8 cellular contexts compared by ENCODE assay signal in the genomic region with DNA sequence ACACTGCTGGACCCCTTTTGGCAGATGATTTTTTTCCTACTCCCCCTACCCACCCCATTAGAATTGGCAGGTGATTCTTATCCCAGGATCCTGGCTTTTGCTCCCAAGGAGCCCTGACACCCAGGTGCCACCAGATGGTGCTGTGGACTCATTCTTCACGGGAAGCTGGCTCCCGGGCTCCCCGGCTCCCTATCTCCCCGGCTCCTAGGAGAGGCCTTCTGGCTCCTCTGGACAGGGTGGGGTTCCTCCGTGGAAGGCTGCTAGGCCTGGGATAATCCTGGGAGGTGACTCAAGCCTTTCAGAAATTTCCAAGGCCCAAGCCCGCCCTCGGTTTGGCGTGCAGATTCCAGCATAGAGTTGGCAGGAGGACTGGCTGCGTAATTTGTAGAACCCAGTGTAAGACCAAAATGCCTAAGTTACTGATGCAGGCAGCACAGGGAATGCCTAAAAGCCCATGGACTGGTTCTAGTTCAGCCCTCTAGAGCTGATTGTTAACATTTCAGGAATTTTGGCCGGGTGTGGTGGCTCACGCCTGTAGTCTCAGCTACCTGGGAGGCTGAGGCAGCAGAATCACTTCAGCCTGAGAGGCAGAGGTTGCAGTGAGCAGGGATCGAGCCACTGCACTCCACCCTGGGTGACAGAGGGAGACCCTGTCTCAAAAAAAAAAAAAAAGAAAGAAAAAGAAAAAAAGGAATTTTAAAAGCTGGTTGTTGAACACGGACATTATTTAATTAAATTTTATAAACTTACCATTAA. TPM values are rescaled to one million over a fixed set of nuclear protein-coding genes. Genes with fewer than 3 reads are reported as not detected.
DNase-seq lines count a peak whose midpoint lies in the region; ATAC-seq, FAIRE-seq and TF ChIP-seq lines count a peak whose summit lies in the region.

No MANE protein-coding gene starts in this region.

- POLR2A ChIA-PET in CD8-positive, alpha-beta T cell (lab: Charles Lee): interaction anchor here (0.7 kb wide), 1 partner anchor 28 kb away, joined by 3 read pairs; no protein-coding TSS in a partner anchor
- POLR2A ChIA-PET in naive thymus-derived CD4-positive, alpha-beta T cell (lab: Charles Lee): interaction anchor here (0.6 to 1.8 kb wide), 5 partner anchors 65 to 284 kb away, joined by 3 to 5 read pairs (median 4); partner anchors contain the start of genes MARCKSL1 and TXLNA

- H2AFZ ChIP-seq in OCI-LY3 (ENCODE audit: low read depth, low read length): peak overlapping the region; percentile 99
- peak overlapping the region; percentile 12 for H2AFZ ChIP-seq in fibroblast of lung (ENCODE audit: low read length)

- H4K20me1 ChIP-seq in OCI-LY3 (ENCODE audit: insufficient read depth, low read length) (no peaks in the 10 kb centered on the region), fibroblast of lung (ENCODE audit: control insufficient read depth, extremely low read depth, insufficient read depth, low read length) (no peaks in the 10 kb centered on the region)

- no peaks in the 10 kb centered on the region for H3K36me3 ChIP-seq in CD8-positive, alpha-beta T cell (ENCODE audit: insufficient read depth, low read length)
- no peaks in the 10 kb centered on the region for H3K36me3 ChIP-seq in OCI-LY3 (replicated peaks; ENCODE audit: low read depth, low read length)
- no peaks in the 10 kb centered on the region for H3K36me3 ChIP-seq in fibroblast of lung (ENCODE audit: control insufficient read depth, insufficient read depth, low read length)
- H3K36me3 ChIP-seq in naive thymus-derived CD4-positive, alpha-beta T cell (ENCODE audit: control insufficient read depth in 2 of 3, insufficient read depth in 3 of 3, low read length in 3 of 3): no peaks in the 10 kb centered on the region

- peaks cover 4% of the 10 kb centered on the region for H3K4me1 ChIP-seq in CD8-positive, alpha-beta T cell (ENCODE audit: insufficient read depth, low read length)
- peaks cover 3% of the 10 kb centered on the region; the same call in 1 of the 2 replicates for H3K4me1 ChIP-seq in OCI-LY3 (ENCODE audit: low read length)
- H3K4me1 ChIP-seq in fibroblast of lung (ENCODE audit: control insufficient read depth, extremely low read depth, insufficient read depth, low read length): no peaks in the 10 kb centered on the region
- H3K4me1 ChIP-seq in naive thymus-derived CD4-positive, alpha-beta T cell (ENCODE audit: control insufficient read depth in 2 of 2, insufficient read depth in 2 of 2, low read length in 2 of 2): no peaks in the 10 kb centered on the region

- no peak overlapping the region for H3K4me3 ChIP-seq in CD8-positive, alpha-beta T cell (ENCODE audit: low read depth, low read length)
- H3K4me3 ChIP-seq in OCI-LY3 (ENCODE audit: low read length): peak overlapping the region; percentile 77
- H3K4me3 ChIP-seq in fibroblast of lung (replicated peaks in 1 of 4; ENCODE audit: control extremely low read depth in 1 of 4, insufficient read depth in 1 of 4, low read depth in 3 of 4, low read length in 4 of 4): no peak overlapping the region
- H3K4me3 ChIP-seq in naive thymus-derived CD4-positive, alpha-beta T cell (ENCODE audit: low read length): no peak overlapping the region

- CTCF ChIA-PET in CD8-positive, alpha-beta T cell (lab: Charles Lee): interaction anchor here (0.7 to 3.7 kb wide), 19 partner anchors 10 to 1261 kb away, joined by 3 to 50 read pairs (median 4); partner anchors contain the start of gene TXLNA
- CTCF ChIA-PET in naive thymus-derived CD4-positive, alpha-beta T cell (lab: Charles Lee): interaction anchor here (0.6 to 2.6 kb wide), 10 partner anchors 9 to 734 kb away, joined by 3 to 13 read pairs (median 4); partner anchors contain the start of gene KPNA6

- intact Hi-C loops in CD8-positive, alpha-beta T cell (cut with DNase I, micrococcal nuclease): loop anchor here (1.0 kb wide), 1 partner anchor 13 kb away; no protein-coding TSS in a partner anchor
- intact Hi-C loops in naive thymus-derived CD4-positive, alpha-beta T cell (cut with micrococcal nuclease): loop anchor here (1.0 to 2.0 kb wide), 2 partner anchors 13 to 372 kb away; no protein-coding TSS in a partner anchor

- H3K27ac Mint-ChIP-seq in CD8-positive, alpha-beta T cell: no peak overlapping the region
- no peak overlapping the region for H3K27ac Mint-ChIP-seq in naive thymus-derived CD4-positive, alpha-beta T cell

- H3K9ac ChIP-seq in OCI-LY3 (ENCODE audit: low read length) (peak overlapping the region; percentile 45; the same call in 1 of the 2 replicates), fibroblast of lung (ENCODE audit: insufficient read depth, low read length) (no peak overlapping the region)

- TF ChIP-seq CTCF in CD8-positive, alpha-beta T cell (IDR thresholded peaks at IDR 0.05): peak; percentile 66
- TF ChIP-seq CTCF in OCI-LY3 (IDR thresholded peaks at IDR 0.05; ENCODE audit: low read depth, low read length): peak; percentile 72
- peak; percentile 92 to 98 for TF ChIP-seq CTCF in fibroblast of lung (conservative IDR thresholded peaks at IDR 0.05 in 1 of 2, IDR thresholded peaks at IDR 0.05 in 1 of 2; ENCODE audit: low read depth in 1 of 2, low read length in 2 of 2)

- H3K9me3 ChIP-seq in CD8-positive, alpha-beta T cell (ENCODE audit: low read length): no peaks in the 10 kb centered on the region
- H3K9me3 ChIP-seq in OCI-LY3 (ENCODE audit: insufficient read depth, low read length) (no peaks in the 10 kb centered on the region), fibroblast of lung (ENCODE audit: control insufficient read depth, insufficient read depth, low read depth, low read length) (no peaks in the 10 kb centered on the region)
- H3K9me3 ChIP-seq in naive thymus-derived CD4-positive, alpha-beta T cell (ENCODE audit: control insufficient read depth in 2 of 3, low read length in 3 of 3): no peaks in the 10 kb centered on the region

- H3K27me3 Mint-ChIP-seq in CD8-positive, alpha-beta T cell (ENCODE audit: low read depth): no peaks in the 10 kb centered on the region
- H3K27me3 Mint-ChIP-seq in naive thymus-derived CD4-positive, alpha-beta T cell: peaks cover 0 to 20% (median 0%) of the 10 kb centered on the region in 5 donors

- no peaks in the 10 kb centered on the region for H3K79me2 ChIP-seq in OCI-LY3 (ENCODE audit: low read length)
- no peaks in the 10 kb centered on the region for H3K79me2 ChIP-seq in fibroblast of lung (ENCODE audit: control insufficient read depth, insufficient read depth, low read length)

- no peaks in the 10 kb centered on the region for H3K4me1 Mint-ChIP-seq in CD8-positive, alpha-beta T cell (ENCODE audit: low read depth)
- H3K4me1 Mint-ChIP-seq in naive thymus-derived CD4-positive, alpha-beta T cell: peaks cover 0 to 5% (median 4%) of the 10 kb centered on the region in 7 donors

- H3K36me3 Mint-ChIP-seq in CD8-positive, alpha-beta T cell: no peaks in the 10 kb centered on the region
- no peaks in the 10 kb centered on the region for H3K36me3 Mint-ChIP-seq in naive thymus-derived CD4-positive, alpha-beta T cell

- peak overlapping the region; percentile 93 for H3K4me2 ChIP-seq in OCI-LY3 (ENCODE audit: low read length)
- H3K4me2 ChIP-seq in fibroblast of lung (ENCODE audit: extremely low read depth, insufficient read depth, low read length): no peak overlapping the region

- ATAC-seq in CD8-positive, alpha-beta T cell: peak; percentile 80
- peak; percentile 79 for ATAC-seq in naive thymus-derived CD4-positive, alpha-beta T cell
- no peak for ATAC-seq in GM18498 (IDR thresholded peaks at IDR 0.05; ENCODE audit: unreplicated experiment)

- no peaks in the 10 kb centered on the region for H3K9me3 Mint-ChIP-seq in CD8-positive, alpha-beta T cell
- peaks cover 0 to 5% (median 0%) of the 10 kb centered on the region in 11 donors for H3K9me3 Mint-ChIP-seq in naive thymus-derived CD4-positive, alpha-beta T cell

- no peak overlapping the region for H3K27ac ChIP-seq in CD8-positive, alpha-beta T cell (ENCODE audit: low read depth, low read length)
- no peak overlapping the region for H3K27ac ChIP-seq in OCI-LY3 (ENCODE audit: low read length)
- H3K27ac ChIP-seq in fibroblast of lung (ENCODE audit: insufficient read depth, low read length): no peak overlapping the region
- H3K27ac ChIP-seq in naive thymus-derived CD4-positive, alpha-beta T cell (ENCODE audit: low read depth, low read length): no peak overlapping the region

- peak in 6 of 7 experiments; percentile 25 to 65 (median 44) for DNase-seq in CD8-positive, alpha-beta T cell
- DNase-seq in HTR-8/SVneo (ENCODE audit: insufficient read length, low spot score) (peak; percentile 84), fibroblast of lung (ENCODE audit: low read depth in 2 of 2) (peak; percentile 88 to 94)
- peak; percentile 74 to 75 for DNase-seq in activated T-cell treated with anti-CD3 and anti-CD28 coated beads, Interleukin-2, amount 50 U/mL, for 48 hours
- DNase-seq in naive thymus-derived CD4-positive, alpha-beta T cell: peak in 8 of 9 donors; percentile 25 to 61 (median 34)
- DNase-seq in stimulated activated CD8-positive, alpha-beta memory T cell treated with anti-CD3 and anti-CD28 coated beads, Interleukin-7, amount 100 ng/mL, for 48 hours (ENCODE audit: extremely low read depth in 1 of 2, low read depth in 1 of 2): peak; percentile 11 to 13

- FAIRE-seq in HTR-8/SVneo (lab: Jason Lieb, UNC): peak; percentile 55

- no peak overlapping the region for H3K4me3 Mint-ChIP-seq in CD8-positive, alpha-beta T cell
- H3K4me3 Mint-ChIP-seq in naive thymus-derived CD4-positive, alpha-beta T cell: peak overlapping the region in 2 of 10 donors; percentile 21 to 31

- H3K27me3 ChIP-seq in CD8-positive, alpha-beta T cell (ENCODE audit: insufficient read depth, low read length): no peaks in the 10 kb centered on the region
- H3K27me3 ChIP-seq in OCI-LY3 (ENCODE audit: low read depth, low read length) (no peaks in the 10 kb centered on the region), fibroblast of lung (ENCODE audit: control insufficient read depth, insufficient read depth, low read length) (no peaks in the 10 kb centered on the region)
- H3K27me3 ChIP-seq in naive thymus-derived CD4-positive, alpha-beta T cell (ENCODE audit: control insufficient read depth in 2 of 2, insufficient read depth in 2 of 2, low read length in 2 of 2): no peaks in the 10 kb centered on the region

RNA-seq across cellular contexts. Expression of gene BSDC1, which starts 6.8 kb away (rescaled TPM):
- total RNA-seq in CD8-positive, alpha-beta T cell: 100 to 1,000 TPM; 189 to 201 TPM
- total RNA-seq in fibroblast of lung: 48.5 and 55.5 TPM in 2 replicates
- 42.4 and 42.8 TPM in 2 replicates for polyA plus RNA-seq in fibroblast of lung
- polyA plus RNA-seq in fibroblast of lung (2012): 30.6 and 34.9 TPM in 2 replicates
- polyA minus RNA-seq in fibroblast of lung (ENCODE audit: low replicate concordance): 32.2 and 33.6 TPM in 2 replicates
- total RNA-seq in naive thymus-derived CD4-positive, alpha-beta T cell: 100 to 1,000 TPM in 4 of 5 experiments, 10 to 100 TPM in 1; 51.7 to 186 (median 121) TPM
- polyA plus RNA-seq in naive thymus-derived CD4-positive, alpha-beta T cell: 10 to 100 TPM; 37.6 to 54.9 TPM

RNA-seq across cellular contexts. Expression of gene TSSK3, which starts 38.7 kb away (rescaled TPM):
- under 1 TPM; 0.22 to 0.42 TPM for total RNA-seq in CD8-positive, alpha-beta T cell
- 0.50 and 0.51 TPM in 2 replicates for total RNA-seq in fibroblast of lung
- polyA plus RNA-seq in fibroblast of lung: 0.35 and 0.58 TPM in 2 replicates
- 0.74 and 0.75 TPM in 2 replicates for polyA plus RNA-seq in fibroblast of lung (2012)
- polyA minus RNA-seq in fibroblast of lung (ENCODE audit: low replicate concordance): not detected in 2 replicates
- 1 to 10 TPM in 4 of 5 experiments, under 1 TPM in 1; 0.77 to 7.2 (median 2.7) TPM for total RNA-seq in naive thymus-derived CD4-positive, alpha-beta T cell
- polyA plus RNA-seq in naive thymus-derived CD4-positive, alpha-beta T cell: 1 to 10 TPM in 1 of 2 donors, under 1 TPM in 1; 0.50 to 3.2 TPM

RNA-seq across cellular contexts. Expression of gene FAM229A, which starts 38.8 kb away (rescaled TPM):
- total RNA-seq in CD8-positive, alpha-beta T cell: 10 to 100 TPM; 29.9 to 36.0 TPM
- 0.77 and 0.99 TPM in 2 replicates for total RNA-seq in fibroblast of lung
- 0.53 and 0.77 TPM in 2 replicates for polyA plus RNA-seq in fibroblast of lung
- 0.59 and 0.65 TPM in 2 replicates for polyA plus RNA-seq in fibroblast of lung (2012)
- polyA minus RNA-seq in fibroblast of lung (ENCODE audit: low replicate concordance): 0.37 and 1.2 TPM in 2 replicates
- 10 to 100 TPM; 11.9 to 37.6 (median 27.7) TPM for total RNA-seq in naive thymus-derived CD4-positive, alpha-beta T cell
- polyA plus RNA-seq in naive thymus-derived CD4-positive, alpha-beta T cell: 1 to 10 TPM in 1 of 2 donors, under 1 TPM in 1; 0.32 to 2.5 TPM

Comparison
In these comparisons a context has a peak if more than half of its experiments do, and no peak if none do; other contexts are left out.
1. DNase-seq: peak in every context shown above with its lines; median percentile 91 in fibroblast of lung; 84 in HTR-8/SVneo; 74 in activated T-cell treated with anti-CD3 and anti-CD28 coated beads, Interleukin-2, amount 50 U/mL, for 48 hours; 44 in CD8-positive, alpha-beta T cell; 34 in naive thymus-derived CD4-positive, alpha-beta T cell; 12 in stimulated activated CD8-positive, alpha-beta memory T cell treated with anti-CD3 and anti-CD28 coated beads, Interleukin-7, amount 100 ng/mL, for 48 hours.